In the genomic region with DNA sequence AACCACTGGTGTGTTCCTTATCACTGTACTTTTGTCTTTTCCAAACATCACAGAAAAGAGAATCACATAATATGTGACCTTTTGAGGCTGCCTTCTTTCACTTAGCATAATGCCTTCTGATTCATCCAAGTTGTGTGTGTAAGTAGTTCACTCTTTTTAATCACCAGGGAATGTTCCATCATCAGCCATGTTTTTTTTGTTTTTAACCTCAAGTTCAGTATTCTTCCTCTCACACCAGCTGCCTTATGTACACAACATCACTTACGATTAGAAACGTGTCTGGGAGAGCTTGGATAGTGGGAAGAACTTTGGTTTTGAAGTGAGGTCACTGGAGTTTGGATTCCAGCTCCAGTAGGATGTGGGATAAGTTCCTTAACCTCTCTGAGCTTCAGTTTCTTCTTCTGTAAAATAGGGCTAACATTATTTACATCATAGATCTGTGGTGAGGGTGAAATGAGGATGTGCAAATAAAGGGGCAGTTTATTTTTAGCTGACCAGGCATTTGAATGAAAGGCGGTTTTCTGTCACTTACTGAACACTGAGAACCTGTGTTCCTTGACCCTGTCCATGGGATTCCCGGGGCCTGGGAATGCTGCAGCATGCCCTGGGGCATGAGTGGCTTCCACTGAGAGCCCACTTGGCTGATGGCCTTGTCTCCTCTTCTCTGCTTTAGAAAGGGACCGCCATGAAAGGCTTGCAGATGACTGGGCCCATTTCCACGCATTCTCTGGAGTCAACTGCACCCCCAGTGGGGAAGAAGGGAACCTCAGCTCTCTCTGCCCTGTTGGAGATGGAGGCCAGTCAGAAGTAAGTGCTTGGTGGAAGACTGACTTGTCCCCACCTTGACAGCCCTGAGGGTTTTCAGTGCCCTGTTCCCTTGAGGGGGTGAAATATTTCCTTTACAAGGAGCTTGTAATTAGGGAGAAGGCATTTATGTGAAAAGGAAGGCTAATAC, we compare ENCODE assay signal across 10 cellular contexts.
DNase-seq lines count a peak whose midpoint lies in the region; ATAC-seq and TF ChIP-seq lines count a peak whose summit lies in the region.
"Had no signal": no experiment of that assay in that cellular context is flagged by ENCODE, and none has a peak within 500 bp of the region (broad histone marks: within the 10 kb centered on the region; RNA-seq: fewer than 3 reads in every experiment).

No MANE protein-coding gene starts in this region.

- peaks cover 11% of the 10 kb centered on the region for H3K4me1 Mint-ChIP-seq in memory B cell

- CTCF ChIA-PET in IMR-90 (lab: Yijun Ruan, JAX) = interaction anchor here (0.8 to 1.1 kb wide), 2 partner anchors 9 to 17 kb away, joined by 3 to 5 read pairs; no protein-coding TSS in a partner anchor

- H2BK5ac ChIP-seq in IMR-90 (ENCODE audit: low read depth, low read length, poor library complexity, severe bottlenecking) = peak overlapping the region; percentile 79

- POLR2A ChIA-PET in IMR-90 (lab: Charles Lee; ENCODE audit: unreplicated experiment) = no interaction called here

- H2BK120ac ChIP-seq in IMR-90 (ENCODE audit: low read depth, low read length) = no peak overlapping the region

- no peak overlapping the region; the same call in 1 of the 2 replicates for H2AK5ac ChIP-seq in IMR-90 (ENCODE audit: low read depth, low read length)

- H3K9me3 Mint-ChIP-seq in memory B cell = no peaks in the 10 kb centered on the region

- WGBS in IMR-90 (ENCODE audit: extremely low coverage in 2 of 2, insufficient read length in 1 of 2), 2 experiments = 80% methylated on average over 2 of the region's 6 CpGs; no CpG with 5 or more reads in 1 of the 2 experiments
- WGBS in adrenal gland, 4 donors = 81 to 90% (median 82%) methylated on average over 5 to 6 of the region's 6 CpGs

- peaks cover 20% of the 10 kb centered on the region for H3K9me1 ChIP-seq in IMR-90 (ENCODE audit: insufficient read depth, low read length)

- H3K27ac ChIP-seq in IMR-90 (ENCODE audit: insufficient read depth, low read length) (peak overlapping the region; percentile 84), adrenal gland (peak overlapping the region in 1 of 5 donors; percentile 20)
- H3K27ac ChIP-seq: epithelial cell of prostate, testis had no signal

- H3K4ac ChIP-seq in IMR-90 (ENCODE audit: low read depth, low read length) = peak overlapping the region; percentile 19; the same call in 1 of the 2 replicates

- no peak overlapping the region for H3K9ac ChIP-seq in IMR-90 (ENCODE audit: low read depth, low read length)

- peak overlapping the region; percentile 7 for H3K18ac ChIP-seq in IMR-90 (ENCODE audit: low read depth, low read length)

- peak overlapping the region; percentile 72 for H3K14ac ChIP-seq in IMR-90 (replicated peaks; ENCODE audit: low read depth, low read length)

- no peaks in the 10 kb centered on the region for H3K79me1 ChIP-seq in IMR-90 (ENCODE audit: low read depth in 1 of 2, low read length in 2 of 2)

- peak; percentile 21; the same call in 1 of the 2 replicates for TF ChIP-seq CTCF in IMR-90 (conservative IDR thresholded peaks at IDR 0.05; ENCODE audit: low read depth, low read length)
- TF ChIP-seq CTCF in adrenal gland (IDR thresholded peaks at IDR 0.05) = peak in 4 of 6 experiments; percentile 8 to 28 (median 26)

- no peak overlapping the region for H3K4me3 Mint-ChIP-seq in memory B cell

- BruUV-seq in IMR-90 (replicated peaks; lab: Mats Ljungman, UMichigan) = no TSS peak

- intact Hi-C loops in IMR-90 (cut with micrococcal nuclease) = loop anchor here (1.0 kb wide), 1 partner anchor 98 kb away; a partner anchor contains a TSS
- intact Hi-C loops in adrenal gland (cut with DNase I) = loop anchor here in 1 of 2 donors (10.0 kb wide), 1 partner anchor 118 kb away; no protein-coding TSS in a partner anchor

- H3K36me3 ChIP-seq in IMR-90 (ENCODE audit: control insufficient read depth, insufficient read depth, low read length) = peaks cover 39% of the 10 kb centered on the region
- peaks cover 0 to 57% of the 10 kb centered on the region in 2 donors for H3K36me3 ChIP-seq in adrenal gland (replicated peaks in 1 of 2)

- no peak overlapping the region; a peak in 1 of 4 replicates for H4K8ac ChIP-seq in IMR-90 (ENCODE audit: low read depth in 2 of 2, low read length in 2 of 2)

- peak overlapping the region; percentile 9; the same call in 1 of the 3 replicates for H2BK15ac ChIP-seq in IMR-90 (ENCODE audit: low read depth, low read length)

- H2BK20ac ChIP-seq in IMR-90 (ENCODE audit: low read depth, low read length) = no peak overlapping the region

- H3K36me3 Mint-ChIP-seq in memory B cell = peaks cover 44% of the 10 kb centered on the region

- no peaks in the 10 kb centered on the region for H3K9me3 ChIP-seq in IMR-90 (ENCODE audit: control insufficient read depth, insufficient read depth, low read length)
- H3K9me3 ChIP-seq in adrenal gland (replicated peaks in 1 of 3) = no peaks in the 10 kb centered on the region
- H3K9me3 ChIP-seq: testis had no signal

- H4K91ac ChIP-seq in IMR-90 (ENCODE audit: insufficient read depth, low read depth, low read length) = no peak overlapping the region

- H3K23ac ChIP-seq in IMR-90 (ENCODE audit: low read depth, low read length) = peak overlapping the region; percentile 7; the same call in 1 of the 2 replicates

- in situ Hi-C loops in IMR-90 (cut with MboI; ENCODE audit: low sequenced_read_pairs) = no loop called here

- no peak for TF ChIP-seq POLR2A in IMR-90 (IDR thresholded peaks at IDR 0.05; ENCODE audit: low read depth, low read length)
- no peak for TF ChIP-seq POLR2A in adrenal gland (IDR thresholded peaks at IDR 0.05)

- H3K27me3 Mint-ChIP-seq in memory B cell = no peaks in the 10 kb centered on the region

- H3K27me3 ChIP-seq in IMR-90 (ENCODE audit: control insufficient read depth, insufficient read depth, low read length) = no peaks in the 10 kb centered on the region
- H3K27me3 ChIP-seq in adrenal gland = no peaks in the 10 kb centered on the region
- H3K27me3 ChIP-seq: testis had no signal

- H4K5ac ChIP-seq in IMR-90 (ENCODE audit: low read depth, low read length) = no peak overlapping the region

- dilution Hi-C loops in IMR-90 (cut with HindIII; ENCODE audit: low sequenced_read_pairs, unreplicated experiment) = no loop called here

- DNase-seq in DMS53 (lab: John Stamatoyannopoulos, UW) (peak; percentile 1), DMS53 treated with DMSO at 0.1 percent for 48 hours (lab: John Stamatoyannopoulos, UW; ENCODE audit: unreplicated experiment) (no peak), IMR-90 (peak; percentile 96), adrenal gland (no peak), memory B cell (ENCODE audit: low spot score in 2 of 2) (peak in 1 of 2 donors; percentile 15), cerebellar cortex (ENCODE audit: low spot score) (no peak)
- DNase-seq: testis had no signal

- no peak for TF ChIP-seq RAD21 in IMR-90 (IDR thresholded peaks at IDR 0.05; ENCODE audit: low read length)

- H3K4me1 ChIP-seq in IMR-90 (ENCODE audit: control insufficient read depth, insufficient read depth, low read length) (peaks cover 9% of the 10 kb centered on the region), adrenal gland (replicated peaks in 1 of 2) (peaks cover 0 to 7% of the 10 kb centered on the region in 2 donors)
- H3K4me1 ChIP-seq: testis had no signal

- no peak overlapping the region for H3K4me2 ChIP-seq in IMR-90 (ENCODE audit: low read depth, low read length)

- H3K27ac Mint-ChIP-seq in memory B cell = no peak overlapping the region

- peak overlapping the region; percentile 66 for H2AK9ac ChIP-seq in IMR-90 (replicated peaks; ENCODE audit: low read depth, low read length, poor library complexity)

- peak overlapping the region; percentile 56 for H2AFZ ChIP-seq in IMR-90 (replicated peaks; ENCODE audit: low read length, poor library complexity)

- H3K4me3 ChIP-seq in IMR-90 (ENCODE audit: insufficient read depth, low read depth, low read length) (no peak overlapping the region), adrenal gland (no peak overlapping the region)
- H3K4me3 ChIP-seq: testis had no signal

- peak; percentile 88 for ATAC-seq in IMR-90 (ENCODE audit: low read depth)
- peak; percentile 67 for ATAC-seq in memory B cell (ENCODE audit: low read depth)
- no peak for ATAC-seq in GM21381 (IDR thresholded peaks at IDR 0.05; ENCODE audit: unreplicated experiment)
- ATAC-seq in GM18519 (IDR thresholded peaks at IDR 0.05; ENCODE audit: low FRiP score, unreplicated experiment) = no peak

- peaks cover 12% of the 10 kb centered on the region for H4K20me1 ChIP-seq in IMR-90 (ENCODE audit: insufficient read depth, low read length)

- H3K56ac ChIP-seq in IMR-90 (ENCODE audit: extremely low read depth, insufficient read depth, low read length) = no peak overlapping the region

TF ChIP-seq in IMR-90, 13 proteins besides CTCF, POLR2A, EP300 and RAD21:
- peak; percentile 76 for TF ChIP-seq BHLHE40 (IDR thresholded peaks at IDR 0.05; ENCODE audit: low read depth, low read length)
- TF ChIP-seq CEBPB (IDR thresholded peaks at IDR 0.05; ENCODE audit: low read depth, low read length) = no peak
- TF ChIP-seq RCOR1 (IDR thresholded peaks at IDR 0.05; ENCODE audit: insufficient replicate concordance, low read length) = peak; percentile 44
- peak; percentile 75 for TF ChIP-seq MAFK (IDR thresholded peaks at IDR 0.05; ENCODE audit: low read depth, low read length)
- no peak for TF ChIP-seq NFE2L2 (IDR thresholded peaks at IDR 0.05; ENCODE audit: low read depth, low read length)
- 0 out of 2 replicates have a peak, but pooled peaks have one; percentile 34 for TF ChIP-seq FOS (IDR thresholded peaks at IDR 0.05; ENCODE audit: low read depth, low read length)

Comparison
In these comparisons a context has a peak if more than half of its experiments do, and no peak if none do; other contexts are left out.
1. DNase-seq: peak in DMS53 (single experiment) and IMR-90 (single experiment); none in DMS53 treated with DMSO at 0.1 percent for 48 hours (single experiment), adrenal gland (0 of 7) and cerebellar cortex (single experiment).
2. ATAC-seq: peak in IMR-90 (single experiment) and memory B cell (single experiment); none in GM21381 (single experiment) and GM18519 (single experiment).